ENCODE assay signal across 9 cellular contexts in genomic region chr9:127131871-127132270, GRCh38. TPM values are rescaled to one million over a fixed set of nuclear protein-coding genes. Genes with fewer than 3 reads are reported as not detected.
DNase-seq lines count a peak whose midpoint lies in the region; ATAC-seq and TF ChIP-seq lines count a peak whose summit lies in the region.
"Had no signal": no experiment of that assay in that cellular context is flagged by ENCODE, and none has a peak within 500 bp of the region (broad histone marks: within the 10 kb centered on the region; RNA-seq: fewer than 3 reads in every experiment).

No MANE protein-coding gene starts in this region.

- peak overlapping the region; percentile 90 for H3K27ac ChIP-seq in left ventricle myocardium inferior (replicated peaks)
- peak overlapping the region; percentile 40 to 99 (median 97) for H3K27ac ChIP-seq in dorsolateral prefrontal cortex
- peak overlapping the region; percentile 92 for H3K27ac ChIP-seq in vagina

- no peak for TF ChIP-seq CTCF in left ventricle myocardium inferior (IDR thresholded peaks at IDR 0.05; ENCODE audit: borderline replicate concordance)
- TF ChIP-seq CTCF in dorsolateral prefrontal cortex (IDR thresholded peaks at IDR 0.05 in 54 of 56, conservative IDR thresholded peaks at IDR 0.05 in 2 of 56; ENCODE audit: low read depth in 1 of 56, partially characterized antibody in 56 of 56) = no peak
- TF ChIP-seq CTCF in vagina (IDR thresholded peaks at IDR 0.05) = no peak

- intact Hi-C loops in left ventricle myocardium inferior (cut with micrococcal nuclease) = no loop called here
- intact Hi-C loops in left ventricle myocardium superior (cut with micrococcal nuclease) = no loop called here
- intact Hi-C loops in dorsolateral prefrontal cortex (cut with DNase I) = no loop called here
- intact Hi-C loops in vagina (cut with DNase I) = no loop called here

- no peaks in the 10 kb centered on the region for H3K9me3 ChIP-seq in left ventricle myocardium inferior (replicated peaks)
- no peaks in the 10 kb centered on the region for H3K9me3 ChIP-seq in vagina

- no peak for ATAC-seq in left ventricle myocardium superior

- H3K27me3 ChIP-seq in left ventricle myocardium inferior (ENCODE audit: low read depth) (no peaks in the 10 kb centered on the region), dorsolateral prefrontal cortex (no peaks in the 10 kb centered on the region), vagina (no peaks in the 10 kb centered on the region)

- H3K36me3 ChIP-seq in left ventricle myocardium inferior (no peaks in the 10 kb centered on the region), vagina (no peaks in the 10 kb centered on the region)

- DNase-seq in left ventricle myocardium inferior (no peak), left ventricle myocardium superior (no peak), dorsolateral prefrontal cortex (no peak), mesenteric fat pad (ENCODE audit: low spot score) (peak; percentile 51), vagina (ENCODE audit: extremely low spot score in 2 of 2) (no peak), amygdala (lab: John Stamatoyannopoulos, UW) (no peak), SKM-1 treated with dmso at 0.1 percent for 144 hours (lab: John Stamatoyannopoulos, UW; ENCODE audit: unreplicated experiment) (no peak)
- no peak for DNase-seq in stimulated activated CD4-positive, alpha-beta T cell treated with anti-CD3 and anti-CD28 coated beads, Interleukin-2, amount 100 ng/mL, for 24 hours
- DNase-seq: NCI-H146 had no signal

- H3K4me1 ChIP-seq in left ventricle myocardium inferior = peaks cover 87% of the 10 kb centered on the region
- peaks cover 92% of the 10 kb centered on the region for H3K4me1 ChIP-seq in vagina

- H3K4me3 ChIP-seq in left ventricle myocardium inferior (no peak overlapping the region), dorsolateral prefrontal cortex (no peak overlapping the region), vagina (no peak overlapping the region)

- no peak for TF ChIP-seq POLR2A in vagina (IDR thresholded peaks at IDR 0.05)

RNA-seq across cellular contexts. Expression of gene ANGPTL2, which starts 9.4 kb away (rescaled TPM):
- total RNA-seq in left ventricle myocardium inferior (35.7 TPM), left ventricle myocardium superior (27.4 TPM), dorsolateral prefrontal cortex (10 to 100 TPM in 30 of 120 experiments, 1 to 10 TPM in 90; 1.8 to 27.8 (median 7.2) TPM), mesenteric fat pad (169 TPM), vagina (65.8 TPM)
